10 cellular contexts compared by ENCODE assay signal in genomic region chr17:82301916-82302497, GRCh38. TPM values are rescaled to one million over a fixed set of nuclear protein-coding genes. Genes with fewer than 3 reads are reported as not detected.
A peak's percentile ranks its signal among the peaks of the same experiment; 100 is the strongest.
DNase-seq lines count a peak whose midpoint lies in the region; ATAC-seq and TF ChIP-seq lines count a peak whose summit lies in the region.
"Had no signal": no experiment of that assay in that cellular context is flagged by ENCODE, and none has a peak within 500 bp of the region (broad histone marks: within the 10 kb centered on the region; RNA-seq: fewer than 3 reads in every experiment).

No MANE protein-coding gene starts in this region.

- H4K20me1 ChIP-seq in Loucy (ENCODE audit: insufficient read depth, low read length, poor library complexity, severe bottlenecking) (no peaks in the 10 kb centered on the region), neural progenitor cell (ENCODE audit: low read depth) (no peaks in the 10 kb centered on the region), smooth muscle cell (ENCODE audit: low read depth) (no peaks in the 10 kb centered on the region)

- H3F3A ChIP-seq in Loucy (ENCODE audit: low read depth): peaks cover 22% of the 10 kb centered on the region
- H3F3A ChIP-seq in neural progenitor cell (ENCODE audit: low read depth): peaks cover 3% of the 10 kb centered on the region
- no peaks in the 10 kb centered on the region for H3F3A ChIP-seq in smooth muscle cell (ENCODE audit: low read depth)

- DNase-seq in CD8-positive, alpha-beta T cell: peak in 6 of 7 experiments; percentile 39 to 70 (median 60)
- peak; percentile 46 for DNase-seq in activated T-helper 9 cell treated with anti-CD3 and anti-CD28 coated beads, Interleukin-2, amount 50 U/mL, for 16 hours (ENCODE audit: low read depth)
- no peak for DNase-seq in neural progenitor cell (ENCODE audit: low spot score)
- no peak for DNase-seq in smooth muscle cell (lab: John Stamatoyannopoulos, UW; ENCODE audit: unreplicated experiment)
- DNase-seq in progenitor cell of endocrine pancreas (ENCODE audit: low spot score, unreplicated experiment): no peak
- DNase-seq in posterior vena cava (ENCODE audit: low spot score): no peak
- DNase-seq: hippocampal formation, NCI-H69 had no signal

- H3K27me3 Mint-ChIP-seq in CD8-positive, alpha-beta T cell (ENCODE audit: low read depth): no peaks in the 10 kb centered on the region
- H3K27me3 Mint-ChIP-seq in neural progenitor cell (ENCODE audit: insufficient read depth, low read depth) (peaks cover 6% of the 10 kb centered on the region), progenitor cell of endocrine pancreas (peaks cover 5% of the 10 kb centered on the region)

- WGBS in smooth muscle cell (ENCODE audit: low lambda C conversion rate): 90% methylated on average over 19 of the region's 20 CpGs

- H3K4me2 ChIP-seq in Loucy (ENCODE audit: low read depth, low read length, poor library complexity, severe bottlenecking) (peak overlapping the region; percentile 87), neural progenitor cell (no peak overlapping the region), smooth muscle cell (no peak overlapping the region)

- TF ChIP-seq CTCF in CD8-positive, alpha-beta T cell (IDR thresholded peaks at IDR 0.05): no peak
- TF ChIP-seq CTCF in Loucy (conservative IDR thresholded peaks at IDR 0.05; ENCODE audit: low read length) (no peak), neural progenitor cell (IDR thresholded peaks at IDR 0.05) (no peak), smooth muscle cell (IDR thresholded peaks at IDR 0.05; ENCODE audit: borderline replicate concordance, insufficient read depth, poor library complexity, severe bottlenecking) (no peak), progenitor cell of endocrine pancreas (IDR thresholded peaks at IDR 0.05; ENCODE audit: unreplicated experiment) (no peak)

- no peaks in the 10 kb centered on the region for H3K36me3 Mint-ChIP-seq in CD8-positive, alpha-beta T cell
- H3K36me3 Mint-ChIP-seq in neural progenitor cell (no peaks in the 10 kb centered on the region), progenitor cell of endocrine pancreas (ENCODE audit: insufficient read depth) (no peaks in the 10 kb centered on the region)

- H2AFZ ChIP-seq in Loucy (ENCODE audit: low read length) (no peak overlapping the region), neural progenitor cell (replicated peaks) (no peak overlapping the region), smooth muscle cell (ENCODE audit: low read depth) (no peak overlapping the region)

- no peaks in the 10 kb centered on the region for H3K9me2 ChIP-seq in Loucy (replicated peaks; ENCODE audit: low read depth, low read length)

- POLR2A ChIA-PET in CD8-positive, alpha-beta T cell (lab: Charles Lee): interaction anchor here (1.1 to 7.5 kb wide), 5 partner anchors 9 to 32 kb away, joined by 4 to 80 read pairs (median 7); partner anchors contain the start of genes CD7 and SECTM1

- H3K79me2 ChIP-seq in Loucy (ENCODE audit: insufficient read depth, low read length) (peaks cover 26% of the 10 kb centered on the region), neural progenitor cell (ENCODE audit: low read depth) (no peaks in the 10 kb centered on the region), smooth muscle cell (ENCODE audit: low read depth) (no peaks in the 10 kb centered on the region)

- intact Hi-C loops in CD8-positive, alpha-beta T cell (cut with DNase I, micrococcal nuclease): loop anchor here (1.0 kb wide), 3 partner anchors 15 to 95 kb away; partner anchors contain the start of gene CD7 (in 1 of the 2)
- intact Hi-C loops in posterior vena cava (cut with DNase I): no loop called here

- H3K4me1 Mint-ChIP-seq in CD8-positive, alpha-beta T cell (ENCODE audit: low read depth): peaks cover 90% of the 10 kb centered on the region
- H3K4me1 Mint-ChIP-seq in neural progenitor cell (peaks cover 38% of the 10 kb centered on the region), progenitor cell of endocrine pancreas (ENCODE audit: low read depth) (peaks cover 11% of the 10 kb centered on the region)

- H3K4me3 ChIP-seq in CD8-positive, alpha-beta T cell (ENCODE audit: low read depth, low read length): peak overlapping the region; percentile 59
- H3K4me3 ChIP-seq in Loucy (ENCODE audit: low read length, poor library complexity, severe bottlenecking) (peak overlapping the region; percentile 78), neural progenitor cell (no peak overlapping the region), smooth muscle cell (no peak overlapping the region)

- no peaks in the 10 kb centered on the region for H3K27me3 ChIP-seq in CD8-positive, alpha-beta T cell (ENCODE audit: insufficient read depth, low read length)
- H3K27me3 ChIP-seq in Loucy (ENCODE audit: insufficient read depth, low read length, poor library complexity, severe bottlenecking): no peaks in the 10 kb centered on the region
- H3K27me3 ChIP-seq in neural progenitor cell: peaks cover 8% of the 10 kb centered on the region
- no peaks in the 10 kb centered on the region for H3K27me3 ChIP-seq in smooth muscle cell (ENCODE audit: low read depth)

- no peaks in the 10 kb centered on the region for H3K9me3 Mint-ChIP-seq in CD8-positive, alpha-beta T cell
- H3K9me3 Mint-ChIP-seq in neural progenitor cell (no peaks in the 10 kb centered on the region), progenitor cell of endocrine pancreas (ENCODE audit: low read depth) (no peaks in the 10 kb centered on the region)

- peak overlapping the region; percentile 83 for H3K4me3 Mint-ChIP-seq in CD8-positive, alpha-beta T cell
- H3K4me3 Mint-ChIP-seq in neural progenitor cell: peak overlapping the region; percentile 33
- H3K4me3 Mint-ChIP-seq in progenitor cell of endocrine pancreas (ENCODE audit: low read depth): no peak overlapping the region

- H3K9me3 ChIP-seq in CD8-positive, alpha-beta T cell (ENCODE audit: low read length): no peaks in the 10 kb centered on the region
- H3K9me3 ChIP-seq in Loucy (ENCODE audit: insufficient read depth, low read depth, low read length) (no peaks in the 10 kb centered on the region), neural progenitor cell (ENCODE audit: low read depth) (no peaks in the 10 kb centered on the region), smooth muscle cell (replicated peaks; ENCODE audit: low read depth) (no peaks in the 10 kb centered on the region)

- no peaks in the 10 kb centered on the region for H3K36me3 ChIP-seq in CD8-positive, alpha-beta T cell (ENCODE audit: insufficient read depth, low read length)
- H3K36me3 ChIP-seq in Loucy (ENCODE audit: insufficient read depth, low read length): no peaks in the 10 kb centered on the region
- no peaks in the 10 kb centered on the region for H3K36me3 ChIP-seq in neural progenitor cell
- H3K36me3 ChIP-seq in smooth muscle cell (ENCODE audit: low read depth): no peaks in the 10 kb centered on the region

- peak overlapping the region; percentile 98 for H3K9ac ChIP-seq in Loucy (ENCODE audit: low read depth, low read length, poor library complexity, severe bottlenecking)
- H3K9ac ChIP-seq in neural progenitor cell: no peak overlapping the region
- no peak overlapping the region for H3K9ac ChIP-seq in smooth muscle cell (ENCODE audit: low read depth)

- H3K27ac ChIP-seq in CD8-positive, alpha-beta T cell (ENCODE audit: low read depth, low read length): peak overlapping the region; percentile 45
- H3K27ac ChIP-seq in neural progenitor cell (no peak overlapping the region), smooth muscle cell (ENCODE audit: low read depth) (no peak overlapping the region)

- CTCF ChIA-PET in CD8-positive, alpha-beta T cell (lab: Charles Lee): interaction anchor here (1.2 to 10.2 kb wide), 11 partner anchors 12 to 342 kb away, joined by 3 to 150 read pairs (median 7); partner anchors contain the start of gene CD7

- H3K27ac Mint-ChIP-seq in CD8-positive, alpha-beta T cell: peak overlapping the region; percentile 100
- H3K27ac Mint-ChIP-seq in neural progenitor cell (no peak overlapping the region), progenitor cell of endocrine pancreas (no peak overlapping the region)

- peaks cover 93% of the 10 kb centered on the region for H3K4me1 ChIP-seq in CD8-positive, alpha-beta T cell (ENCODE audit: insufficient read depth, low read length)
- H3K4me1 ChIP-seq in Loucy (ENCODE audit: insufficient read depth, low read length, poor library complexity, severe bottlenecking) (peaks cover 92% of the 10 kb centered on the region), neural progenitor cell (peaks cover 21% of the 10 kb centered on the region), smooth muscle cell (ENCODE audit: low read depth) (no peaks in the 10 kb centered on the region)

- ATAC-seq in CD8-positive, alpha-beta T cell: no peak
- ATAC-seq in HG03378 (IDR thresholded peaks at IDR 0.05; ENCODE audit: unreplicated experiment): no peak

RNA-seq across cellular contexts. Expression of gene CD7, which starts 15.4 kb away (rescaled TPM):
- total RNA-seq in CD8-positive, alpha-beta T cell: 100 to 1,000 TPM; 369 to 385 TPM
- total RNA-seq in neural progenitor cell (ENCODE audit: low replicate concordance): 0.62 TPM in 1 of 2 replicates, not detected in the other
- not detected in 2 replicates for total RNA-seq in smooth muscle cell
- polyA plus RNA-seq in smooth muscle cell: 0.18 and 0.79 TPM in 2 replicates
- 0.31 and 0.46 TPM in 2 replicates for total RNA-seq in progenitor cell of endocrine pancreas
- 1 to 10 TPM; 1.9 to 3.0 TPM for total RNA-seq in posterior vena cava

RNA-seq across cellular contexts. Expression of gene CSNK1D, which starts 28.5 kb away (rescaled TPM):
- total RNA-seq in CD8-positive, alpha-beta T cell: 100 to 1,000 TPM; 369 to 393 TPM
- 41.5 and 60.7 TPM in 2 replicates for total RNA-seq in neural progenitor cell (ENCODE audit: low replicate concordance)
- total RNA-seq in smooth muscle cell: 51.6 and 75.3 TPM in 2 replicates
- polyA plus RNA-seq in smooth muscle cell: 135 and 172 TPM in 2 replicates
- 224 and 227 TPM in 2 replicates for total RNA-seq in progenitor cell of endocrine pancreas
- total RNA-seq in posterior vena cava: 100 to 1,000 TPM in 1 of 2 donors, 10 to 100 TPM in 1; 93.6 to 103 TPM

RNA-seq across cellular contexts. Expression of gene SECTM1, which starts 31.6 kb away (rescaled TPM):
- under 1 TPM; 0.44 to 0.60 TPM for total RNA-seq in CD8-positive, alpha-beta T cell
- 0.12 TPM in 1 of 2 replicates, not detected in the other for total RNA-seq in neural progenitor cell (ENCODE audit: low replicate concordance)
- not detected in 2 replicates for total RNA-seq in smooth muscle cell
- polyA plus RNA-seq in smooth muscle cell: 0.48 and 0.49 TPM in 2 replicates
- total RNA-seq in progenitor cell of endocrine pancreas: not detected in 2 replicates
- total RNA-seq in posterior vena cava: 10 to 100 TPM; 10.3 to 14.5 TPM

RNA-seq across cellular contexts. Expression of gene TEX19, which starts 57.0 kb away (rescaled TPM):
- total RNA-seq in CD8-positive, alpha-beta T cell: not detected
- total RNA-seq in neural progenitor cell (ENCODE audit: low replicate concordance): 0.19 TPM in 1 of 2 replicates, not detected in the other
- total RNA-seq in smooth muscle cell: not detected in 2 replicates
- not detected in 2 replicates for polyA plus RNA-seq in smooth muscle cell
- 0.24 TPM in 1 of 2 replicates, not detected in the other for total RNA-seq in progenitor cell of endocrine pancreas
- total RNA-seq in posterior vena cava: not detected

Comparison
In these comparisons a context has a peak if more than half of its experiments do, and no peak if none do; other contexts are left out.
1. DNase-seq: peak in CD8-positive, alpha-beta T cell (6 of 7) and activated T-helper 9 cell treated with anti-CD3 and anti-CD28 coated beads, Interleukin-2, amount 50 U/mL, for 16 hours (single experiment); none in neural progenitor cell (single experiment), smooth muscle cell (single experiment), progenitor cell of endocrine pancreas (single experiment) and posterior vena cava (single experiment).
2. H3K4me3 ChIP-seq: peak in CD8-positive, alpha-beta T cell (single experiment) and Loucy (single experiment); none in neural progenitor cell (single experiment) and smooth muscle cell (single experiment).
3. RNA of gene CD7, which starts 15.4 kb away (total RNA-seq): 369 to 385 TPM in CD8-positive, alpha-beta T cell; 1.9 to 3.0 TPM in posterior vena cava, 0.31 to 0.46 TPM in progenitor cell of endocrine pancreas, 0.62 TPM in neural progenitor cell and not detected in smooth muscle cell; every median in the first group is over 10 times any median in the second.
4. intact Hi-C loops: an anchor here in CD8-positive, alpha-beta T cell (1.0 kb wide); none called in posterior vena cava.